In the genomic region with DNA sequence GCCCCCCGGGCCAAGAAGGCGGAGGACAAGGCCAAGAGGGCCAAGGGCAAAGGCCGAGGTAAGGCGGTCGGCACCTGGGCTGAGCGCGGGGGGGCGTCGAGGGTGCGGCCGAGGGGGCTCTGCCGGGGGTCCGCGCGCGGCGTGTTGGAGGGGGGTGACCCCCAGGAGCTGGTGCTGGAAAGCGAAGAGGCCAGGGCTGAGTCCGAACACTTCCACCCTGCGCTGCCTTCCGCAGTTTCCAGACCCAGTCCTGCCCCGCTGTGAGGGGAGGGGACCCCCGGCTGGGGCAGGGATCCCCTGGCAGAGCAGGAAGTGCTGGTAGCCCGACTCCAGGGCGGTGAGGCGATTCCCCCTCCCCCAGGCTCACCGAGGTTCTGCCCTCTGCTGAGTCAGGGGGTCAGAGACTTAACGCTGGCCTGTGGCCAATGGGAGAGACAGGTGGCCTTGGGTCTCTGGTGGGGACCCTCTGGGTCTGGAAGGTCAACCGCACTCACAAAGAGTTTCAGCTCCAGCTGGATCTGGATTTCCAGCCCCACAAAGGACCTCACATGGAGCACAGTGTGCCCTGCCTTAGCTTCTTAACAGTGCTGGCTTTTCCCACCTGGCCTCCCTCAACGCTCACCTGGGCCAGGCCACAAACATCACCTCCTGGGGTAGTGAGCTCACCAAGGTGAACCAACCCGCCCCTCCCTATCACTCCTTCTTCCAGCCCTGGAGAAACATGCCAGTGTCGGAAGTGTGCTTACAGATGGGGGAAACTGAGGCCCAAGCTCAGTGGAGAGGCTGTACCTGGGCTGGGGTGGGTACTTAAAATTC, we compare ENCODE assay signal across 8 cellular contexts. TPM values are rescaled to one million over a fixed set of nuclear protein-coding genes. Genes with fewer than 3 reads are reported as not detected.
DNase-seq lines count a peak whose midpoint lies in the region; ATAC-seq and TF ChIP-seq lines count a peak whose summit lies in the region.

No MANE protein-coding gene starts in this region.

- TF ChIP-seq CTCF in Panc1 (IDR thresholded peaks at IDR 0.05) (no peak), neural crest cell (conservative IDR thresholded peaks at IDR 0.05) (no peak)

- H3K27ac ChIP-seq in Panc1 (ENCODE audit: low read length) = peak overlapping the region; percentile 86

- CTCF ChIA-PET in Panc1 (lab: Charles Lee) = interaction anchor here (0.6 to 1.0 kb wide), 2 partner anchors 31 to 716 kb away, joined by 3 to 4 read pairs; no protein-coding TSS in a partner anchor

- H3K9me3 ChIP-seq in Panc1 (ENCODE audit: control insufficient read depth, insufficient read depth, low read depth, low read length) = no peaks in the 10 kb centered on the region

- in situ Hi-C loops in Panc1 (cut with HindIII; ENCODE audit: low pct_unique_long_range_greater_than_20kb, low sequenced_read_pairs) = no loop called here

- H3K27me3 ChIP-seq in Panc1 (ENCODE audit: control insufficient read depth, insufficient read depth, low read length) = no peaks in the 10 kb centered on the region

- H3K36me3 Mint-ChIP-seq in neural crest cell (ENCODE audit: low read depth) = no peaks in the 10 kb centered on the region

- POLR2A ChIA-PET in Panc1 (lab: Charles Lee) = no interaction called here

- no TSS peak for BruUV-seq in Panc1 (replicated peaks; lab: Mats Ljungman, UMichigan)

- H3K36me3 ChIP-seq in Panc1 (ENCODE audit: control insufficient read depth, insufficient read depth, low read length) = no peaks in the 10 kb centered on the region

- peaks cover 7% of the 10 kb centered on the region for H3K27me3 Mint-ChIP-seq in neural crest cell (ENCODE audit: low read depth)

- intact Hi-C loops in Panc1 (cut with micrococcal nuclease; ENCODE audit: unreplicated experiment) = no loop called here

- H3K4me1 Mint-ChIP-seq in neural crest cell = peaks cover 9% of the 10 kb centered on the region

- peak overlapping the region; percentile 19 for H3K27ac Mint-ChIP-seq in neural crest cell (ENCODE audit: unreplicated experiment)

- H3K4me3 Mint-ChIP-seq in neural crest cell = peak overlapping the region; percentile 84

- peak overlapping the region; percentile 65 to 72 for H3K4me3 ChIP-seq in Panc1 (ENCODE audit: low read depth in 2 of 2, low read length in 2 of 2)

- peak; percentile 50 for DNase-seq in CMK (ENCODE audit: low read depth)
- DNase-seq in Panc1 (ENCODE audit: low read depth, low spot score) = no peak
- no peak for DNase-seq in neural crest cell (ENCODE audit: low read depth, low spot score)
- no peak for DNase-seq in cerebellum (ENCODE audit: low spot score)
- no peak for DNase-seq in NK-92 (lab: John Stamatoyannopoulos, UW; ENCODE audit: unreplicated experiment)

- no peaks in the 10 kb centered on the region for H3K9me3 Mint-ChIP-seq in neural crest cell

- peak; percentile 38 for ATAC-seq in Panc1
- peak; percentile 64 for ATAC-seq in esophagus mucosa
- no peak for ATAC-seq in HG02623 (IDR thresholded peaks at IDR 0.05; ENCODE audit: unreplicated experiment)
- no peak for ATAC-seq in GM19467 (IDR thresholded peaks at IDR 0.05; ENCODE audit: unreplicated experiment)

- peaks cover 23% of the 10 kb centered on the region for H3K4me1 ChIP-seq in Panc1 (ENCODE audit: control insufficient read depth, insufficient read depth, low read length)

RNA-seq across cellular contexts. Expression of a gene that starts 39.8 kb away (rescaled TPM):
- total RNA-seq in Panc1 (2021; ENCODE audit: unreplicated experiment) = 1.3 TPM
- polyA plus RNA-seq in Panc1 (2012; ENCODE audit: insufficient read length) = 1.2 TPM
- total RNA-seq in esophagus mucosa = 5.0 TPM
- 0.12 TPM in 1 of 2 replicates, not detected in the other for total RNA-seq in neural crest cell
- 2.4 TPM for total RNA-seq in cerebellum

Comparison
In these comparisons a context has a peak if more than half of its experiments do, and no peak if none do; other contexts are left out.
1. ATAC-seq: peak in Panc1 (single experiment) and esophagus mucosa (single experiment); none in HG02623 (single experiment) and GM19467 (single experiment).